In the genomic region with DNA sequence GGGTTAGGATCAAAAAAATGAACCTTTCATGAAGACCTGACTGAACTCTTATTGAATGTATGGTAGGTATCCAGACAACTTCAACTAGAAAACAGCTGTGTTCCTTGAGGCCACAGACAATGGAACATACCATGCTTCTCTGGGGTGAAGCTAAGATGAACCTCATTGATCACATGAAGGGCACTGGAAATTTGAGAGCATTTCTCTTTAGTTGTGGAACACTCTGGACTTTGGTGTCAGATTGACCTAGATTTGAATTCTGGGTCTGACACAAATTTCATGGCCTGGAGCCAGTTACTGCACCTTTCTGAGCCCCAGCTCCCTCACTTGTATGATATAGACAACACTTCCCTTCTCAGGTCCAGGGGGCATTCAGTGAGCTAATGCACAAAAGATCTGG, we compare ENCODE assay signal across 22 cellular contexts.
DNase-seq lines count a peak whose midpoint lies in the region; ATAC-seq and TF ChIP-seq lines count a peak whose summit lies in the region.
"Had no signal": no experiment of that assay in that cellular context is flagged by ENCODE, and none has a peak within 500 bp of the region (broad histone marks: within the 10 kb centered on the region; RNA-seq: fewer than 3 reads in every experiment).

No MANE protein-coding gene starts in this region.

- peaks cover 28% of the 10 kb centered on the region for H3K9me3 Mint-ChIP-seq in activated CD4-positive, alpha-beta T cell treated with anti-CD3 and anti-CD28 coated beads, Interleukin-2, amount 10 ng/mL, durations not matched to agents 24 days and 14 days
- peaks cover 1% of the 10 kb centered on the region for H3K9me3 Mint-ChIP-seq in activated CD4-positive, alpha-beta T cell treated with anti-CD3 and anti-CD28 coated beads for 36 hours (ENCODE audit: low read depth)
- H3K9me3 Mint-ChIP-seq in natural killer cell (no peaks in the 10 kb centered on the region), CD14-positive monocyte (peaks cover 0 to 3% (median 0%) of the 10 kb centered on the region in 7 donors)
- peaks cover 4% of the 10 kb centered on the region for H3K9me3 Mint-ChIP-seq in natural killer cell treated with Interleukin-12 subunit alpha and Interleukin-12 subunit beta and Interleukin-15 and Interleukin-18, amount 100 ng/mL, for 72 hours
- H3K9me3 Mint-ChIP-seq: CD4-positive, alpha-beta memory T cell; CD8-positive, alpha-beta memory T cell had no signal

- H3K36me3 Mint-ChIP-seq in activated CD4-positive, alpha-beta T cell treated with anti-CD3 and anti-CD28 coated beads, Interleukin-2, amount 10 ng/mL, durations not matched to agents 24 days and 14 days (ENCODE audit: low read depth) = peaks cover 3% of the 10 kb centered on the region
- no peaks in the 10 kb centered on the region for H3K36me3 Mint-ChIP-seq in activated CD4-positive, alpha-beta T cell treated with anti-CD3 and anti-CD28 coated beads for 36 hours (ENCODE audit: low read depth)
- H3K36me3 Mint-ChIP-seq in natural killer cell = peaks cover 5% of the 10 kb centered on the region
- peaks cover 16% of the 10 kb centered on the region for H3K36me3 Mint-ChIP-seq in natural killer cell treated with Interleukin-12 subunit alpha and Interleukin-12 subunit beta and Interleukin-15 and Interleukin-18, amount 100 ng/mL, for 72 hours
- no peaks in the 10 kb centered on the region for H3K36me3 Mint-ChIP-seq in CD14-positive monocyte
- H3K36me3 Mint-ChIP-seq: CD4-positive, CD25-positive, alpha-beta regulatory T cell had no signal

- CTCF ChIA-PET in activated CD4-positive, alpha-beta T cell treated with anti-CD3 and anti-CD28 coated beads for 36 hours (lab: Charles Lee) = interaction anchor here (0.9 to 1.0 kb wide), 2 partner anchors 31 to 116 kb away, joined by 3 to 6 read pairs; no protein-coding TSS in a partner anchor

- no peak overlapping the region for H3K4me3 Mint-ChIP-seq in activated CD4-positive, alpha-beta T cell treated with anti-CD3 and anti-CD28 coated beads, Interleukin-2, amount 10 ng/mL, durations not matched to agents 24 days and 14 days
- no peak overlapping the region for H3K4me3 Mint-ChIP-seq in activated CD4-positive, alpha-beta T cell treated with anti-CD3 and anti-CD28 coated beads for 36 hours
- H3K4me3 Mint-ChIP-seq in natural killer cell (no peak overlapping the region), CD14-positive monocyte (no peak overlapping the region)
- H3K4me3 Mint-ChIP-seq in natural killer cell treated with Interleukin-12 subunit alpha and Interleukin-12 subunit beta and Interleukin-15 and Interleukin-18, amount 100 ng/mL, for 72 hours = no peak overlapping the region
- H3K4me3 Mint-ChIP-seq: B cell; CD4-positive, alpha-beta memory T cell; CD8-positive, alpha-beta memory T cell had no signal

- TF ChIP-seq CTCF in natural killer cell (IDR thresholded peaks at IDR 0.05) = no peak
- no peak for TF ChIP-seq CTCF in CD14-positive monocyte (IDR thresholded peaks at IDR 0.05)

- no peak for ATAC-seq in activated CD4-positive, alpha-beta T cell treated with anti-CD3 and anti-CD28 coated beads for 36 hours
- ATAC-seq in natural killer cell (no peak), left lobe of liver (peak; percentile 68), HG03159 (IDR thresholded peaks at IDR 0.05; ENCODE audit: unreplicated experiment) (no peak)
- no peak for ATAC-seq in natural killer cell treated with Interleukin-12 subunit alpha and Interleukin-12 subunit beta and Interleukin-15 and Interleukin-18, amount 100 ng/mL, for 72 hours
- ATAC-seq: A549, GM12878 had no signal

- POLR2A ChIA-PET in activated CD4-positive, alpha-beta T cell treated with anti-CD3 and anti-CD28 coated beads for 36 hours (lab: Charles Lee) = no interaction called here

- H3K27me3 Mint-ChIP-seq in activated CD4-positive, alpha-beta T cell treated with anti-CD3 and anti-CD28 coated beads, Interleukin-2, amount 10 ng/mL, durations not matched to agents 24 days and 14 days = peaks cover 2% of the 10 kb centered on the region
- H3K27me3 Mint-ChIP-seq in activated CD4-positive, alpha-beta T cell treated with anti-CD3 and anti-CD28 coated beads for 36 hours = no peaks in the 10 kb centered on the region
- H3K27me3 Mint-ChIP-seq in natural killer cell (ENCODE audit: low read depth in 2 of 2) = no peaks in the 10 kb centered on the region
- H3K27me3 Mint-ChIP-seq in natural killer cell treated with Interleukin-12 subunit alpha and Interleukin-12 subunit beta and Interleukin-15 and Interleukin-18, amount 100 ng/mL, for 72 hours = no peaks in the 10 kb centered on the region
- peaks cover 0 to 2% (median 2%) of the 10 kb centered on the region in 3 donors for H3K27me3 Mint-ChIP-seq in CD14-positive monocyte (ENCODE audit: low read depth in 3 of 3)
- H3K27me3 Mint-ChIP-seq: CD4-positive, alpha-beta memory T cell; CD4-positive, CD25-positive, alpha-beta regulatory T cell had no signal

- DNase-seq in activated CD4-positive, alpha-beta T cell treated with anti-CD3 and anti-CD28 coated beads, Interleukin-2, amount 10 ng/mL, durations not matched to agents 24 days and 14 days = no peak
- DNase-seq in activated CD4-positive, alpha-beta T cell treated with anti-CD3 and anti-CD28 coated beads for 36 hours = no peak
- DNase-seq in natural killer cell (no peak), left lobe of liver (ENCODE audit: low spot score) (no peak), CD14-positive monocyte (ENCODE audit: low spot score) (no peak)
- no peak for DNase-seq in natural killer cell treated with Interleukin-12 subunit alpha and Interleukin-12 subunit beta and Interleukin-15 and Interleukin-18, amount 100 ng/mL, for 72 hours (ENCODE audit: low spot score)
- DNase-seq: AML-193; CD4-positive, alpha-beta memory T cell; CD4-positive, CD25-positive, alpha-beta regulatory T cell; CD8-positive, alpha-beta memory T cell; COR-L47; DMS 273 treated with DMSO at 0.1 percent for 48 hours; DMS153; DMS53; DMS79; DND-41; EL; GDM1 had no signal

- peak overlapping the region; percentile 42 for H3K27ac Mint-ChIP-seq in activated CD4-positive, alpha-beta T cell treated with anti-CD3 and anti-CD28 coated beads, Interleukin-2, amount 10 ng/mL, durations not matched to agents 24 days and 14 days
- H3K27ac Mint-ChIP-seq in activated CD4-positive, alpha-beta T cell treated with anti-CD3 and anti-CD28 coated beads for 36 hours = no peak overlapping the region
- H3K27ac Mint-ChIP-seq in natural killer cell (peak overlapping the region; percentile 19 to 28), CD14-positive monocyte (no peak overlapping the region)
- peak overlapping the region in 1 of 2 donors; percentile 22 for H3K27ac Mint-ChIP-seq in natural killer cell treated with Interleukin-12 subunit alpha and Interleukin-12 subunit beta and Interleukin-15 and Interleukin-18, amount 100 ng/mL, for 72 hours
- H3K27ac Mint-ChIP-seq: B cell; CD4-positive, CD25-positive, alpha-beta regulatory T cell had no signal

- H3K4me1 Mint-ChIP-seq in activated CD4-positive, alpha-beta T cell treated with anti-CD3 and anti-CD28 coated beads, Interleukin-2, amount 10 ng/mL, durations not matched to agents 24 days and 14 days = peaks cover 8% of the 10 kb centered on the region
- H3K4me1 Mint-ChIP-seq in activated CD4-positive, alpha-beta T cell treated with anti-CD3 and anti-CD28 coated beads for 36 hours = peaks cover 2% of the 10 kb centered on the region
- peaks cover 62% of the 10 kb centered on the region in 2 donors for H3K4me1 Mint-ChIP-seq in natural killer cell
- H3K4me1 Mint-ChIP-seq in natural killer cell treated with Interleukin-12 subunit alpha and Interleukin-12 subunit beta and Interleukin-15 and Interleukin-18, amount 100 ng/mL, for 72 hours (ENCODE audit: low read depth in 2 of 2) = peaks cover 35 to 36% of the 10 kb centered on the region in 2 donors
- peaks cover 21% of the 10 kb centered on the region for H3K4me1 Mint-ChIP-seq in CD14-positive monocyte
- H3K4me1 Mint-ChIP-seq: B cell had no signal

- intact Hi-C loops in activated CD4-positive, alpha-beta T cell treated with anti-CD3 and anti-CD28 coated beads, Interleukin-2, amount 10 ng/mL, durations not matched to agents 24 days and 14 days (cut with micrococcal nuclease) = no loop called here
- intact Hi-C loops in activated CD4-positive, alpha-beta T cell treated with anti-CD3 and anti-CD28 coated beads for 36 hours (cut with DNase I, micrococcal nuclease) = no loop called here
- intact Hi-C loops in natural killer cell (cut with micrococcal nuclease) = no loop called here
- intact Hi-C loops in CD14-positive monocyte (cut with micrococcal nuclease) = no loop called here

Comparison
In these comparisons a context has a peak if more than half of its experiments do, and no peak if none do; other contexts are left out.
1. H3K27ac Mint-ChIP-seq: peak in activated CD4-positive, alpha-beta T cell treated with anti-CD3 and anti-CD28 coated beads, Interleukin-2, amount 10 ng/mL, durations not matched to agents 24 days and 14 days (single experiment) and natural killer cell (2 of 2); none in activated CD4-positive, alpha-beta T cell treated with anti-CD3 and anti-CD28 coated beads for 36 hours (single experiment) and CD14-positive monocyte (0 of 7).